In genomic region chr16:27190316-27190871, GRCh38 we compare ENCODE assay signal across 24 cellular contexts. TPM values are rescaled to one million over a fixed set of nuclear protein-coding genes. Genes with fewer than 3 reads are reported as not detected.
A peak's percentile ranks its signal among the peaks of the same experiment; 100 is the strongest.
DNase-seq lines count a peak whose midpoint lies in the region; ATAC-seq, FAIRE-seq and TF ChIP-seq lines count a peak whose summit lies in the region.
"Had no signal": no experiment of that assay in that cellular context is flagged by ENCODE, and none has a peak within 500 bp of the region (broad histone marks: within the 10 kb centered on the region; RNA-seq: fewer than 3 reads in every experiment).

No MANE protein-coding gene starts in this region.

- H3K27ac Mint-ChIP-seq in activated CD4-positive, alpha-beta T cell treated with anti-CD3 and anti-CD28 coated beads, Interleukin-2, amount 10 ng/mL, durations not matched to agents 7 days and 5 days: peak overlapping the region; percentile 41
- H3K27ac Mint-ChIP-seq in activated CD4-positive, alpha-beta T cell treated with anti-CD3 and anti-CD28 coated beads, Interleukin-2, amount 10 ng/mL, durations not matched to agents 24 days and 14 days: no peak overlapping the region
- H3K27ac Mint-ChIP-seq: CD4-positive, alpha-beta T cell had no signal

- H3K27me3 ChIP-seq in KMS-11 (ENCODE audit: insufficient read depth, low read depth) (no peaks in the 10 kb centered on the region), liver (ENCODE audit: control insufficient read depth in 4 of 4, insufficient read depth in 4 of 4, low read length in 3 of 4) (no peaks in the 10 kb centered on the region), osteoblast (ENCODE audit: insufficient read depth, low read length) (no peaks in the 10 kb centered on the region)
- H3K27me3 ChIP-seq: BE2C; BLaER1 treated with 17β-estradiol and CSF1 and Interleukin-3, amounts not matched to agents 10 nM and 100 nM had no signal

- H3K9ac ChIP-seq in KMS-11 (no peak overlapping the region), liver (ENCODE audit: low read depth in 1 of 2, low read length in 2 of 2) (no peak overlapping the region)
- H3K9ac ChIP-seq: GM23248 had no signal

- no peak for DNase-seq in activated CD4-positive, alpha-beta T cell treated with anti-CD3 and anti-CD28 coated beads, Interleukin-2, amount 10 ng/mL, durations not matched to agents 7 days and 5 days
- DNase-seq in activated CD4-positive, alpha-beta T cell treated with anti-CD3 and anti-CD28 coated beads, Interleukin-2, amount 10 ng/mL, durations not matched to agents 24 days and 14 days: no peak
- DNase-seq in urothelium cell line (ENCODE audit: low spot score) (no peak), osteoblast (ENCODE audit: insufficient read length, low spot score, missing footprints) (no peak)
- DNase-seq: ACHN; AML-193; BE2C; Calu3; CD4-positive, alpha-beta T cell; COR-L47; DMS79 treated with DMSO at 0.1 percent for 48 hours; GDM1; GM23248; H7; HCEC 1CT had no signal

- no peak for FAIRE-seq in urothelium cell line (lab: Jason Lieb, UNC)
- FAIRE-seq: A204.1, GM12878, H1 had no signal

- POLR2A ChIA-PET in activated CD4-positive, alpha-beta T cell treated with anti-CD3 and anti-CD28 coated beads, Interleukin-2, amount 10 ng/mL, durations not matched to agents 7 days and 5 days (lab: Charles Lee): no interaction called here

- intact Hi-C loops in activated CD4-positive, alpha-beta T cell treated with anti-CD3 and anti-CD28 coated beads, Interleukin-2, amount 10 ng/mL, durations not matched to agents 24 days and 14 days (cut with micrococcal nuclease): no loop called here

- H3K4me2 ChIP-seq in KMS-11: peak overlapping the region; percentile 52; the same call in 1 of the 2 replicates
- H3K4me2 ChIP-seq in osteoblast (ENCODE audit: insufficient read depth, low read length): no peak overlapping the region

- peaks cover 14% of the 10 kb centered on the region for H3K36me3 Mint-ChIP-seq in activated CD4-positive, alpha-beta T cell treated with anti-CD3 and anti-CD28 coated beads, Interleukin-2, amount 10 ng/mL, durations not matched to agents 7 days and 5 days (ENCODE audit: low read depth)
- peaks cover 3% of the 10 kb centered on the region for H3K36me3 Mint-ChIP-seq in activated CD4-positive, alpha-beta T cell treated with anti-CD3 and anti-CD28 coated beads, Interleukin-2, amount 10 ng/mL, durations not matched to agents 24 days and 14 days (ENCODE audit: low read depth)
- H3K36me3 Mint-ChIP-seq: CD14-positive monocyte had no signal

- H3K27me3 Mint-ChIP-seq in activated CD4-positive, alpha-beta T cell treated with anti-CD3 and anti-CD28 coated beads, Interleukin-2, amount 10 ng/mL, durations not matched to agents 7 days and 5 days: no peaks in the 10 kb centered on the region
- H3K27me3 Mint-ChIP-seq in activated CD4-positive, alpha-beta T cell treated with anti-CD3 and anti-CD28 coated beads, Interleukin-2, amount 10 ng/mL, durations not matched to agents 24 days and 14 days: peaks cover 2% of the 10 kb centered on the region
- H3K27me3 Mint-ChIP-seq: CD4-positive, alpha-beta T cell had no signal

- H3K27ac ChIP-seq in KMS-11: no peak overlapping the region
- peak overlapping the region; percentile 93 to 96 for H3K27ac ChIP-seq in liver (ENCODE audit: low read depth in 1 of 2, low read length in 2 of 2)
- H3K27ac ChIP-seq in osteoblast (ENCODE audit: low read depth, low read length): no peak overlapping the region
- H3K27ac ChIP-seq: 22Rv1, GM23248 had no signal

- H3K79me2 ChIP-seq in KMS-11 (ENCODE audit: insufficient read depth, low read depth): no peaks in the 10 kb centered on the region
- H3K79me2 ChIP-seq in osteoblast (ENCODE audit: insufficient read depth, low read length): no peaks in the 10 kb centered on the region

- H3K9me3 Mint-ChIP-seq in activated CD4-positive, alpha-beta T cell treated with anti-CD3 and anti-CD28 coated beads, Interleukin-2, amount 10 ng/mL, durations not matched to agents 7 days and 5 days: peaks cover 18% of the 10 kb centered on the region
- H3K9me3 Mint-ChIP-seq in activated CD4-positive, alpha-beta T cell treated with anti-CD3 and anti-CD28 coated beads, Interleukin-2, amount 10 ng/mL, durations not matched to agents 24 days and 14 days: peaks cover 12% of the 10 kb centered on the region
- H3K9me3 Mint-ChIP-seq: CD4-positive, alpha-beta T cell had no signal

- no peak overlapping the region for H3K4me3 Mint-ChIP-seq in activated CD4-positive, alpha-beta T cell treated with anti-CD3 and anti-CD28 coated beads, Interleukin-2, amount 10 ng/mL, durations not matched to agents 7 days and 5 days
- H3K4me3 Mint-ChIP-seq in activated CD4-positive, alpha-beta T cell treated with anti-CD3 and anti-CD28 coated beads, Interleukin-2, amount 10 ng/mL, durations not matched to agents 24 days and 14 days: no peak overlapping the region
- H3K4me3 Mint-ChIP-seq: CD14-positive monocyte; CD4-positive, alpha-beta T cell had no signal

- H3K4me1 ChIP-seq in KMS-11 (ENCODE audit: low read depth, poor library complexity, severe bottlenecking) (peaks cover 20% of the 10 kb centered on the region), liver (ENCODE audit: control insufficient read depth in 4 of 4, insufficient read depth in 4 of 4, low read length in 3 of 4) (peaks cover 0 to 18% (median 9%) of the 10 kb centered on the region in 4 donors), osteoblast (ENCODE audit: insufficient read depth, low read length) (no peaks in the 10 kb centered on the region)

- TF ChIP-seq CTCF in KMS-11 (conservative IDR thresholded peaks at IDR 0.05; ENCODE audit: low read depth, low read length) (no peak), liver (IDR thresholded peaks at IDR 0.05; ENCODE audit: low read depth, low read length, missing input control) (no peak), osteoblast (IDR thresholded peaks at IDR 0.05; ENCODE audit: extremely low read depth, low read depth, low read length) (no peak)

- ATAC-seq in GM19452 (IDR thresholded peaks at IDR 0.05; ENCODE audit: unreplicated experiment): no peak

- H2AFZ ChIP-seq in KMS-11 (ENCODE audit: low read depth) (peak overlapping the region; percentile 66; the same call in 1 of the 2 replicates), osteoblast (ENCODE audit: low read length) (no peak overlapping the region)
- H2AFZ ChIP-seq: GM23248 had no signal

- CTCF ChIA-PET in activated CD4-positive, alpha-beta T cell treated with anti-CD3 and anti-CD28 coated beads, Interleukin-2, amount 10 ng/mL, durations not matched to agents 7 days and 5 days (lab: Charles Lee): interaction anchor here (0.7 to 3.4 kb wide), 4 partner anchors 9 to 1959 kb away, joined by 3 to 23 read pairs (median 4); no protein-coding TSS in a partner anchor

- H3K9me3 ChIP-seq in liver (ENCODE audit: control insufficient read depth in 4 of 4, low read length in 3 of 4) (no peaks in the 10 kb centered on the region), osteoblast (ENCODE audit: low read depth, low read length) (no peaks in the 10 kb centered on the region)
- H3K9me3 ChIP-seq: BE2C had no signal

- WGBS in liver: 95% methylated on average over 12 of the region's 12 CpGs

- no peaks in the 10 kb centered on the region for H4K20me1 ChIP-seq in KMS-11 (ENCODE audit: insufficient read depth)
- H4K20me1 ChIP-seq in osteoblast (ENCODE audit: insufficient read depth, low read length): no peaks in the 10 kb centered on the region
- H4K20me1 ChIP-seq: BLaER1 treated with 17β-estradiol and CSF1 and Interleukin-3, amounts not matched to agents 10 nM and 100 nM had no signal

- TF ChIP-seq RAD21 in liver (IDR thresholded peaks at IDR 0.05): no peak

- H3K4me3 ChIP-seq in KMS-11 (IDR thresholded peaks at IDR 0.05; ENCODE audit: insufficient read depth, low read depth, low read length) (no peak overlapping the region), liver (ENCODE audit: low read depth in 1 of 3, low read length in 3 of 3) (no peak overlapping the region), osteoblast (ENCODE audit: insufficient read depth, low read length) (no peak overlapping the region)
- H3K4me3 ChIP-seq: BLaER1 treated with 17β-estradiol and CSF1 and Interleukin-3, amounts not matched to agents 10 nM and 100 nM; GM12878; GM23248 had no signal

- H3K36me3 ChIP-seq in KMS-11 (ENCODE audit: insufficient read depth) (no peaks in the 10 kb centered on the region), liver (ENCODE audit: control insufficient read depth in 4 of 4, insufficient read depth in 3 of 4, low read depth in 1 of 4, low read length in 3 of 4) (no peaks in the 10 kb centered on the region), osteoblast (ENCODE audit: insufficient read depth, low read length) (no peaks in the 10 kb centered on the region)
- H3K36me3 ChIP-seq: BE2C; BLaER1 treated with 17β-estradiol and CSF1 and Interleukin-3, amounts not matched to agents 10 nM and 100 nM had no signal

- H3K4me1 Mint-ChIP-seq in activated CD4-positive, alpha-beta T cell treated with anti-CD3 and anti-CD28 coated beads, Interleukin-2, amount 10 ng/mL, durations not matched to agents 7 days and 5 days: peaks cover 26% of the 10 kb centered on the region
- peaks cover 9% of the 10 kb centered on the region for H3K4me1 Mint-ChIP-seq in activated CD4-positive, alpha-beta T cell treated with anti-CD3 and anti-CD28 coated beads, Interleukin-2, amount 10 ng/mL, durations not matched to agents 24 days and 14 days
- H3K4me1 Mint-ChIP-seq: CD14-positive monocyte had no signal

TF ChIP-seq in liver, 16 proteins besides CTCF, POLR2A, EP300 and RAD21 (continues in another document):
- TF ChIP-seq SP1 (IDR thresholded peaks at IDR 0.05): no peak

RNA-seq across cellular contexts. Expression of gene KDM8, which starts 12.9 kb away (rescaled TPM):
- total RNA-seq in activated CD4-positive, alpha-beta T cell treated with anti-CD3 and anti-CD28 coated beads, Interleukin-2, amount 10 ng/mL, durations not matched to agents 7 days and 5 days: 10 to 100 TPM; 22.5 to 25.0 TPM
- 11.0 and 13.6 TPM in 2 replicates for total RNA-seq in activated CD4-positive, alpha-beta T cell treated with anti-CD3 and anti-CD28 coated beads, Interleukin-2, amount 10 ng/mL, durations not matched to agents 24 days and 14 days
- total RNA-seq in liver (100 to 1,000 TPM in 1 of 2 donors, 1 to 10 TPM in 1; 4.6 to 198 TPM), osteoblast (2.9 and 6.2 TPM in 2 replicates)
- 10 to 100 TPM; 96.7 to 98.7 TPM for polyA plus RNA-seq in liver

Comparison
In these comparisons a context has a peak if more than half of its experiments do, and no peak if none do; other contexts are left out.
1. H3K27ac ChIP-seq: peak in liver (2 of 2); none in KMS-11 (single experiment) and osteoblast (single experiment).